ENCODE assay signal across 24 cellular contexts in genomic region chrX:23826216-23826615, GRCh38.
"Had no signal": no experiment of that assay in that cellular context is flagged by ENCODE, and none has a peak within 500 bp of the region (broad histone marks: within the 10 kb centered on the region; RNA-seq: fewer than 3 reads in every experiment).

No MANE protein-coding gene starts in this region.

- FAIRE-seq: urothelium cell line had no signal

- H3K27me3 Mint-ChIP-seq: dendritic cell treated with granulocyte-macrophage colony-stimulating factor and Interleukin-4, amounts not matched to agents 40 ng/mL and 50 ng/mL, for 4 days; naive thymus-derived CD8-positive, alpha-beta T cell; stimulated activated naive B cell treated with anti-CD40 and anti-IgM and Interleukin-4, amounts not matched to agents 10 μg/mL and 1 μg/mL and 100 μg/mL, for 72 hours; stimulated activated naive CD8-positive, alpha-beta T cell treated with anti-CD3 and anti-CD28 coated beads, Interleukin-15, Interleukin-2, amounts not matched to agents 100 ng/mL and 50 ng/mL, for 24 hours had no signal

- H3K4me3 Mint-ChIP-seq: dendritic cell treated with granulocyte-macrophage colony-stimulating factor and Interleukin-4, amounts not matched to agents 40 ng/mL and 50 ng/mL, for 4 days; endodermal cell; naive thymus-derived CD8-positive, alpha-beta T cell; stimulated activated naive B cell treated with anti-CD40 and anti-IgM and Interleukin-4, amounts not matched to agents 10 μg/mL and 1 μg/mL and 100 μg/mL, for 72 hours; stimulated activated naive CD8-positive, alpha-beta T cell treated with anti-CD3 and anti-CD28 coated beads, Interleukin-15, Interleukin-2, amounts not matched to agents 100 ng/mL and 50 ng/mL, for 24 hours had no signal

- H3K4me1 Mint-ChIP-seq: endodermal cell; naive thymus-derived CD8-positive, alpha-beta T cell; stimulated activated naive B cell treated with anti-CD40 and anti-IgM and Interleukin-4, amounts not matched to agents 10 μg/mL and 1 μg/mL and 100 μg/mL, for 72 hours had no signal

- H3K36me3 Mint-ChIP-seq: stimulated activated naive B cell treated with anti-CD40 and anti-IgM and Interleukin-4, amounts not matched to agents 10 μg/mL and 1 μg/mL and 100 μg/mL, for 72 hours had no signal

- H3K9me3 Mint-ChIP-seq: dendritic cell treated with granulocyte-macrophage colony-stimulating factor and Interleukin-4, amounts not matched to agents 40 ng/mL and 50 ng/mL, for 4 days; endodermal cell; naive thymus-derived CD8-positive, alpha-beta T cell; stimulated activated naive B cell treated with anti-CD40 and anti-IgM and Interleukin-4, amounts not matched to agents 10 μg/mL and 1 μg/mL and 100 μg/mL, for 72 hours; stimulated activated naive CD8-positive, alpha-beta T cell treated with anti-CD3 and anti-CD28 coated beads, Interleukin-15, Interleukin-2, amounts not matched to agents 100 ng/mL and 50 ng/mL, for 24 hours had no signal

- ATAC-seq: gastrocnemius medialis; left cardiac atrium; left lung; naive thymus-derived CD8-positive, alpha-beta T cell; psoas muscle; right cardiac atrium; stimulated activated naive B cell treated with anti-CD40 and anti-IgM and Interleukin-4, amounts not matched to agents 10 μg/mL and 1 μg/mL and 100 μg/mL, for 72 hours had no signal

- H3K4me3 ChIP-seq: colonic mucosa, esophagus squamous epithelium, gastrocnemius medialis, left lung, ovary, psoas muscle, skin epidermis, spleen, thoracic aorta, tibial nerve, upper lobe of left lung had no signal

- DNase-seq: colonic mucosa; effector CD8-positive, alpha-beta T cell; endodermal cell; esophagus squamous epithelium; gastrocnemius medialis; head of caudate nucleus; left cardiac atrium; left lung; naive thymus-derived CD8-positive, alpha-beta T cell; occipital lobe; ovary; posterior cingulate gyrus; psoas muscle; right cardiac atrium; stimulated activated CD4-positive, alpha-beta T cell treated with anti-CD3 and anti-CD28 coated beads, Interleukin-4, amount 100 ng/mL, for 4 hours; stimulated activated naive B cell treated with anti-CD40 and anti-IgM and Interleukin-4, amounts not matched to agents 10 μg/mL and 1 μg/mL and 100 μg/mL, for 72 hours; upper lobe of left lung had no signal

- H3K27ac Mint-ChIP-seq: dendritic cell treated with granulocyte-macrophage colony-stimulating factor and Interleukin-4, amounts not matched to agents 40 ng/mL and 50 ng/mL, for 4 days; endodermal cell; naive thymus-derived CD8-positive, alpha-beta T cell; stimulated activated naive B cell treated with anti-CD40 and anti-IgM and Interleukin-4, amounts not matched to agents 10 μg/mL and 1 μg/mL and 100 μg/mL, for 72 hours; stimulated activated naive CD8-positive, alpha-beta T cell treated with anti-CD3 and anti-CD28 coated beads, Interleukin-15, Interleukin-2, amounts not matched to agents 100 ng/mL and 50 ng/mL, for 24 hours had no signal
